Comparison of ENCODE assay signal across 1 cellular context in genomic region chrX:52983526-52983925, GRCh38.
TF ChIP-seq lines count a peak whose summit lies in the region.

No MANE protein-coding gene starts in this region.

TF ChIP-seq in IMR-90, 13 proteins besides CTCF, POLR2A, EP300 and RAD21:
- TF ChIP-seq CHD1 (IDR thresholded peaks at IDR 0.05; ENCODE audit: low read depth, low read length), result no peak
- no peak for TF ChIP-seq SMC3 (IDR thresholded peaks at IDR 0.05; ENCODE audit: low read depth, low read length)
- no peak for TF ChIP-seq MAFK (IDR thresholded peaks at IDR 0.05; ENCODE audit: low read depth, low read length)
- no peak for TF ChIP-seq BHLHE40 (IDR thresholded peaks at IDR 0.05; ENCODE audit: low read depth, low read length)
- no peak for TF ChIP-seq RCOR1 (IDR thresholded peaks at IDR 0.05; ENCODE audit: insufficient replicate concordance, low read length)
- TF ChIP-seq MAZ (IDR thresholded peaks at IDR 0.05; ENCODE audit: borderline replicate concordance, low read depth, low read length), result no peak
- no peak for TF ChIP-seq NFE2L2 (IDR thresholded peaks at IDR 0.05; ENCODE audit: low read depth, low read length)
- no peak for TF ChIP-seq MXI1 (IDR thresholded peaks at IDR 0.05; ENCODE audit: borderline replicate concordance, low read depth, low read length)
- no peak for TF ChIP-seq RFX5 (IDR thresholded peaks at IDR 0.05; ENCODE audit: low read depth, low read length)
TF ChIP-seq in IMR-90: peak in this region for 0.
